12 cellular contexts compared by ENCODE assay signal in genomic region chr13:40996433-40997095, GRCh38. TPM values are rescaled to one million over a fixed set of nuclear protein-coding genes. Genes with fewer than 3 reads are reported as not detected.
A peak's percentile ranks its signal among the peaks of the same experiment; 100 is the strongest.
DNase-seq lines count a peak whose midpoint lies in the region; ATAC-seq and TF ChIP-seq lines count a peak whose summit lies in the region.
"Had no signal": no experiment of that assay in that cellular context is flagged by ENCODE, and none has a peak within 500 bp of the region (broad histone marks: within the 10 kb centered on the region; RNA-seq: fewer than 3 reads in every experiment).

No MANE protein-coding gene starts in this region.

- no peak for TF ChIP-seq CTCF in Loucy (conservative IDR thresholded peaks at IDR 0.05; ENCODE audit: low read length)
- no peak for TF ChIP-seq CTCF in activated B cell treated with CpG ODN at 0.5 μM for 24 hours (IDR thresholded peaks at IDR 0.05)

- H3K9me2 ChIP-seq in Loucy (replicated peaks; ENCODE audit: low read depth, low read length), result no peaks in the 10 kb centered on the region

- H3K27ac Mint-ChIP-seq in CD8-positive, alpha-beta memory T cell, result peak overlapping the region in 7 of 8 donors; percentile 31 to 90 (median 77)
- H3K27ac Mint-ChIP-seq in activated B cell treated with CpG ODN at 0.5 μM for 24 hours (peak overlapping the region; percentile 65), naive B cell (peak overlapping the region in 4 of 6 donors; percentile 22 to 85 (median 58))
- H3K27ac Mint-ChIP-seq: HFFc6 had no signal

- peak overlapping the region; percentile 52 for H3K4me2 ChIP-seq in Loucy (ENCODE audit: low read depth, low read length, poor library complexity, severe bottlenecking)

- H3K27me3 Mint-ChIP-seq in CD8-positive, alpha-beta memory T cell, result no peaks in the 10 kb centered on the region
- H3K27me3 Mint-ChIP-seq in activated B cell treated with CpG ODN at 0.5 μM for 24 hours (no peaks in the 10 kb centered on the region), naive B cell (no peaks in the 10 kb centered on the region)

- H3K27me3 ChIP-seq in CD8-positive, alpha-beta memory T cell (ENCODE audit: insufficient read depth, low read length, poor library complexity, severe bottlenecking), result no peaks in the 10 kb centered on the region
- no peaks in the 10 kb centered on the region for H3K27me3 ChIP-seq in Loucy (ENCODE audit: insufficient read depth, low read length, poor library complexity, severe bottlenecking)
- H3K27me3 ChIP-seq: MG63 had no signal

- H2AFZ ChIP-seq in Loucy (ENCODE audit: low read length), result no peak overlapping the region

- H3K36me3 Mint-ChIP-seq in CD8-positive, alpha-beta memory T cell, result peaks cover 3 to 51% (median 12%) of the 10 kb centered on the region in 3 donors
- H3K36me3 Mint-ChIP-seq in activated B cell treated with CpG ODN at 0.5 μM for 24 hours (ENCODE audit: low read depth) (peaks cover 70% of the 10 kb centered on the region), naive B cell (peaks cover 3 to 9% of the 10 kb centered on the region in 2 donors)

- no peak overlapping the region for H3K27ac ChIP-seq in CD8-positive, alpha-beta memory T cell (ENCODE audit: low read depth, low read length)

- peak overlapping the region in 6 of 7 donors; percentile 1 to 60 (median 16) for H3K4me3 Mint-ChIP-seq in CD8-positive, alpha-beta memory T cell
- H3K4me3 Mint-ChIP-seq in activated B cell treated with CpG ODN at 0.5 μM for 24 hours (peak overlapping the region; percentile 42), naive B cell (peak overlapping the region; percentile 3 to 86 (median 40))
- H3K4me3 Mint-ChIP-seq: HFFc6, nephron had no signal

- H3K9ac ChIP-seq in Loucy (ENCODE audit: low read depth, low read length, poor library complexity, severe bottlenecking), result no peak overlapping the region

- POLR2A ChIA-PET in CD8-positive, alpha-beta memory T cell (lab: Charles Lee), result interaction anchor here (0.8 kb wide), 1 partner anchor 226 kb away, joined by 3 read pairs; no protein-coding TSS in a partner anchor
- POLR2A ChIA-PET in activated B cell treated with CpG ODN at 0.5 μM for 24 hours (lab: Charles Lee), result interaction anchor here (1.0 to 1.8 kb wide), 3 partner anchors 15 to 64 kb away, joined by 3 to 6 read pairs (median 3); partner anchors contain the start of gene WBP4

- peaks cover 81 to 95% (median 94%) of the 10 kb centered on the region in 3 donors for H3K4me1 Mint-ChIP-seq in CD8-positive, alpha-beta memory T cell
- peaks cover 83% of the 10 kb centered on the region for H3K4me1 Mint-ChIP-seq in activated B cell treated with CpG ODN at 0.5 μM for 24 hours
- peaks cover 49 to 92% (median 72%) of the 10 kb centered on the region in 3 donors for H3K4me1 Mint-ChIP-seq in naive B cell

- CTCF ChIA-PET in CD8-positive, alpha-beta memory T cell (lab: Charles Lee), result no interaction called here
- CTCF ChIA-PET in activated B cell treated with CpG ODN at 0.5 μM for 24 hours (lab: Charles Lee), result no interaction called here

- no peak for DNase-seq in CD8-positive, alpha-beta memory T cell
- no peak for DNase-seq in activated B cell treated with CpG ODN at 0.5 μM for 24 hours
- no peak for DNase-seq in naive B cell
- no peak for DNase-seq in HuH-7 (ENCODE audit: low spot score)
- DNase-seq in NK-92 treated with Interleukin-12 subunit alpha and Interleukin-12 subunit beta, amount 100 ng/mL, for 24 hours (lab: John Stamatoyannopoulos, UW), result no peak
- no peak for DNase-seq in activated effector memory CD4-positive, alpha-beta T cell treated with anti-CD3 and anti-CD28 coated beads, Interleukin-2, amount 50 U/mL, for 16 hours
- DNase-seq: HFFc6, MG63, NCI-H510A had no signal

- no peaks in the 10 kb centered on the region for H3F3A ChIP-seq in Loucy (ENCODE audit: low read depth)

- no peak for ATAC-seq in activated B cell treated with CpG ODN at 0.5 μM for 24 hours (ENCODE audit: low read depth)
- peak; percentile 74 to 77 for ATAC-seq in naive B cell (ENCODE audit: low read depth in 2 of 2)
- no peak for ATAC-seq in HG03520 (IDR thresholded peaks at IDR 0.05; ENCODE audit: unreplicated experiment)

- H4K20me1 ChIP-seq in Loucy (ENCODE audit: insufficient read depth, low read length, poor library complexity, severe bottlenecking), result peaks cover 100% of the 10 kb centered on the region

- no peaks in the 10 kb centered on the region for H3K9me3 ChIP-seq in CD8-positive, alpha-beta memory T cell (ENCODE audit: low read length)
- H3K9me3 ChIP-seq in Loucy (ENCODE audit: insufficient read depth, low read depth, low read length), result no peaks in the 10 kb centered on the region
- H3K9me3 ChIP-seq: MG63 had no signal

- intact Hi-C loops in activated B cell treated with CpG ODN at 0.5 μM for 24 hours (cut with micrococcal nuclease), result loop anchor here (1.0 kb wide), 2 partner anchors 10 to 11 kb away; no protein-coding TSS in a partner anchor

- H3K79me2 ChIP-seq in Loucy (ENCODE audit: insufficient read depth, low read length), result peaks cover 100% of the 10 kb centered on the region

- no peak overlapping the region for H3K4me3 ChIP-seq in CD8-positive, alpha-beta memory T cell (ENCODE audit: low read length)
- peak overlapping the region; percentile 23 for H3K4me3 ChIP-seq in Loucy (ENCODE audit: low read length, poor library complexity, severe bottlenecking)
- H3K4me3 ChIP-seq: MG63 had no signal

- H3K9me3 Mint-ChIP-seq in CD8-positive, alpha-beta memory T cell, result no peaks in the 10 kb centered on the region
- H3K9me3 Mint-ChIP-seq in activated B cell treated with CpG ODN at 0.5 μM for 24 hours (no peaks in the 10 kb centered on the region), naive B cell (no peaks in the 10 kb centered on the region)
- H3K9me3 Mint-ChIP-seq: HFFc6, nephron had no signal

- peaks cover 86% of the 10 kb centered on the region for H3K4me1 ChIP-seq in CD8-positive, alpha-beta memory T cell (ENCODE audit: insufficient read depth, low read length)
- peaks cover 76% of the 10 kb centered on the region for H3K4me1 ChIP-seq in Loucy (ENCODE audit: insufficient read depth, low read length, poor library complexity, severe bottlenecking)

- H3K36me3 ChIP-seq in CD8-positive, alpha-beta memory T cell (ENCODE audit: insufficient read depth, low read length), result no peaks in the 10 kb centered on the region
- H3K36me3 ChIP-seq in Loucy (ENCODE audit: insufficient read depth, low read length), result peaks cover 84% of the 10 kb centered on the region

RNA-seq across cellular contexts. Expression of gene ELF1, which starts 22.6 kb away (rescaled TPM):
- total RNA-seq in CD8-positive, alpha-beta memory T cell, result 10 to 100 TPM; 76.8 to 77.6 TPM
- polyA plus RNA-seq in CD8-positive, alpha-beta memory T cell, result 139 TPM
- 129 and 136 TPM in 2 replicates for total RNA-seq in activated B cell treated with CpG ODN at 0.5 μM for 24 hours
- 100 to 1,000 TPM; 127 to 183 (median 144) TPM for polyA plus RNA-seq in naive B cell (ENCODE audit: low read depth in 6 of 6)

Comparison
In these comparisons a context has a peak if more than half of its experiments do, and no peak if none do; other contexts are left out.
1. ATAC-seq: peak in naive B cell (2 of 2); none in activated B cell treated with CpG ODN at 0.5 μM for 24 hours (single experiment) and HG03520 (single experiment).
2. Peak in every context shown above with its lines, with median percentiles within 50 percentile points of each other: H3K27ac Mint-ChIP-seq and H3K4me3 Mint-ChIP-seq.